19 cellular contexts compared by ENCODE assay signal in the genomic region with DNA sequence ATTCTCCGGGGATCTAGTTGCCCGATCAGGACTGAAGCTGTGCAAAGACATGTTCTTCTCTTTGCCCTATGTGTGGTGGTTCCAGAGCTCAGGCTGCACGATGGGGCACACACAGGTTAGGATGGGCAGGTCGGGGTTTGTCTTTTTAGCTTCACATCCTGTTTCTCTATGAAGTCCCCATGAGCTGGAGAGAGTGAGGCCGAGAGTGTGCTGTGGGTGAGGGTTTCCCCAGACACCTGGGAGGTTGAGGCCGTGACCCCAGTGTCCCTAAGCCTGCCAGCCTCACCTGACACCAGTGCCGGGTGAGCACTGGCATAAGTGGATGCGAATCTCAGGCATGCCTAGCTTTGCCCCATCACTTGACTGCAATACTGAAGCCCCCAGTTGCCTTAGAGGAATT. TPM values are rescaled to one million over a fixed set of nuclear protein-coding genes. Genes with fewer than 3 reads are reported as not detected.
DNase-seq lines count a peak whose midpoint lies in the region; ATAC-seq, FAIRE-seq and TF ChIP-seq lines count a peak whose summit lies in the region.
"Had no signal": no experiment of that assay in that cellular context is flagged by ENCODE, and none has a peak within 500 bp of the region (broad histone marks: within the 10 kb centered on the region; RNA-seq: fewer than 3 reads in every experiment).

No MANE protein-coding gene starts in this region.

- DNase-seq in GM10266 (ENCODE audit: extremely low spot score) (peak; percentile 25), GM19239 (ENCODE audit: insufficient read length, low spot score) (peak; percentile 10), mucosa of descending colon (no peak), medulla oblongata (ENCODE audit: extremely low spot score) (no peak), NCI-H748 treated with DMSO at 0.1 percent for 48 hours (lab: John Stamatoyannopoulos, UW) (no peak)
- no peak for DNase-seq in activated CD4-positive, alpha-beta T cell treated with anti-CD3 and anti-CD28 coated beads for 36 hours
- DNase-seq: activated CD8-positive, alpha-beta memory T cell treated with anti-CD3 and anti-CD28 coated beads, Interleukin-2, amount 50 U/mL, for 48 hours; erythroblast; heart right ventricle; left cardiac atrium; naive B cell; NCI-H1092; retina; stimulated activated CD4-positive, alpha-beta T cell treated with anti-CD3 and anti-CD28 coated beads, Interleukin-2, amount 100 ng/mL, for 48 hours had no signal

- POLR2A ChIA-PET in activated CD4-positive, alpha-beta T cell treated with anti-CD3 and anti-CD28 coated beads for 36 hours (lab: Charles Lee): no interaction called here

- no peak overlapping the region for H3K4me3 Mint-ChIP-seq in activated CD4-positive, alpha-beta T cell treated with anti-CD3 and anti-CD28 coated beads for 36 hours
- H3K4me3 Mint-ChIP-seq: naive B cell; stimulated activated effector memory CD8-positive, alpha-beta T cell treated with anti-CD3 and anti-CD28 coated beads, Interleukin-12 subunit alpha, Interleukin-12 subunit beta, amount 100 ng/mL, for 72 hours had no signal

- H3K36me3 ChIP-seq in mucosa of descending colon (ENCODE audit: low read depth): no peaks in the 10 kb centered on the region
- H3K36me3 ChIP-seq: HAP-1, heart right ventricle had no signal

- H3K9me3 ChIP-seq in mucosa of descending colon: no peaks in the 10 kb centered on the region
- H3K9me3 ChIP-seq: HAP-1, heart right ventricle had no signal

- peak; percentile 89 for ATAC-seq in GM21786 (IDR thresholded peaks at IDR 0.05; ENCODE audit: unreplicated experiment)
- ATAC-seq in HG03175 (IDR thresholded peaks at IDR 0.05; ENCODE audit: unreplicated experiment): peak; percentile 66
- no peak for ATAC-seq in mucosa of descending colon
- ATAC-seq in activated CD4-positive, alpha-beta T cell treated with anti-CD3 and anti-CD28 coated beads for 36 hours: no peak
- ATAC-seq: heart right ventricle; left cardiac atrium; stimulated activated effector memory CD8-positive, alpha-beta T cell treated with anti-CD3 and anti-CD28 coated beads, Interleukin-12 subunit alpha, Interleukin-12 subunit beta, amount 100 ng/mL, for 72 hours had no signal

- no peak for FAIRE-seq in GM19239 (lab: Jason Lieb, UNC)

- peaks cover 3% of the 10 kb centered on the region for H3K27me3 Mint-ChIP-seq in activated CD4-positive, alpha-beta T cell treated with anti-CD3 and anti-CD28 coated beads for 36 hours

- CTCF ChIA-PET in activated CD4-positive, alpha-beta T cell treated with anti-CD3 and anti-CD28 coated beads for 36 hours (lab: Charles Lee): interaction anchor here (0.7 kb wide), 1 partner anchor 418 kb away, joined by 3 read pairs; no protein-coding TSS in a partner anchor

- H3K36me3 Mint-ChIP-seq in activated CD4-positive, alpha-beta T cell treated with anti-CD3 and anti-CD28 coated beads for 36 hours (ENCODE audit: low read depth): no peaks in the 10 kb centered on the region
- H3K36me3 Mint-ChIP-seq: naive B cell; stimulated activated effector memory CD8-positive, alpha-beta T cell treated with anti-CD3 and anti-CD28 coated beads, Interleukin-12 subunit alpha, Interleukin-12 subunit beta, amount 100 ng/mL, for 72 hours had no signal

- no peak overlapping the region for H3K4me3 ChIP-seq in mucosa of descending colon
- H3K4me3 ChIP-seq: HAP-1, heart right ventricle had no signal

- intact Hi-C loops in mucosa of descending colon (cut with DNase I, micrococcal nuclease): no loop called here
- intact Hi-C loops in activated CD4-positive, alpha-beta T cell treated with anti-CD3 and anti-CD28 coated beads for 36 hours (cut with DNase I, micrococcal nuclease): no loop called here

- H3K4me1 Mint-ChIP-seq in activated CD4-positive, alpha-beta T cell treated with anti-CD3 and anti-CD28 coated beads for 36 hours: no peaks in the 10 kb centered on the region
- H3K4me1 Mint-ChIP-seq: naive B cell; stimulated activated effector memory CD8-positive, alpha-beta T cell treated with anti-CD3 and anti-CD28 coated beads, Interleukin-12 subunit alpha, Interleukin-12 subunit beta, amount 100 ng/mL, for 72 hours had no signal

- TF ChIP-seq CTCF in GM10266 (IDR thresholded peaks at IDR 0.05; ENCODE audit: control insufficient read depth, insufficient read depth, low read depth, missing control alignments): no peak
- TF ChIP-seq CTCF in mucosa of descending colon (IDR thresholded peaks at IDR 0.05): no peak

- H3K9me3 Mint-ChIP-seq in activated CD4-positive, alpha-beta T cell treated with anti-CD3 and anti-CD28 coated beads for 36 hours (ENCODE audit: low read depth): no peaks in the 10 kb centered on the region
- H3K9me3 Mint-ChIP-seq: naive B cell; stimulated activated effector memory CD8-positive, alpha-beta T cell treated with anti-CD3 and anti-CD28 coated beads, Interleukin-12 subunit alpha, Interleukin-12 subunit beta, amount 100 ng/mL, for 72 hours had no signal

- no peak overlapping the region for H3K27ac Mint-ChIP-seq in activated CD4-positive, alpha-beta T cell treated with anti-CD3 and anti-CD28 coated beads for 36 hours
- H3K27ac Mint-ChIP-seq: stimulated activated effector memory CD8-positive, alpha-beta T cell treated with anti-CD3 and anti-CD28 coated beads, Interleukin-12 subunit alpha, Interleukin-12 subunit beta, amount 100 ng/mL, for 72 hours had no signal

- H3K4me1 ChIP-seq in mucosa of descending colon (ENCODE audit: low read depth): no peaks in the 10 kb centered on the region
- H3K4me1 ChIP-seq: HAP-1 had no signal

RNA-seq across cellular contexts. Expression of gene IGF1, which starts 32.9 kb away (rescaled TPM):
- 10 to 100 TPM in 1 of 3 donors, 1 to 10 TPM in 2; 2.5 to 12.6 (median 9.4) TPM for total RNA-seq in mucosa of descending colon
- not detected for total RNA-seq in activated CD4-positive, alpha-beta T cell treated with anti-CD3 and anti-CD28 coated beads for 36 hours
- total RNA-seq: OCI-LY7 had no signal

Comparison
In these comparisons a context has a peak if more than half of its experiments do, and no peak if none do; other contexts are left out.
1. DNase-seq: peak in GM10266 (single experiment) and GM19239 (single experiment); none in mucosa of descending colon (0 of 3), medulla oblongata (single experiment), NCI-H748 treated with DMSO at 0.1 percent for 48 hours (single experiment) and activated CD4-positive, alpha-beta T cell treated with anti-CD3 and anti-CD28 coated beads for 36 hours (single experiment).
2. ATAC-seq: peak in GM21786 (single experiment) and HG03175 (single experiment); none in mucosa of descending colon (single experiment) and activated CD4-positive, alpha-beta T cell treated with anti-CD3 and anti-CD28 coated beads for 36 hours (single experiment).